In genomic region chr2:74725287-74725686, GRCh38 we compare ENCODE assay signal across 27 cellular contexts.
"Had no signal": no experiment of that assay in that cellular context is flagged by ENCODE, and none has a peak within 500 bp of the region (broad histone marks: within the 10 kb centered on the region; RNA-seq: fewer than 3 reads in every experiment).

No MANE protein-coding gene starts in this region.

- H3K27me3 ChIP-seq: right atrium auricular region, testis, tibial artery had no signal

- H3K4me3 ChIP-seq: coronary artery, lung, mucosa of descending colon, prostate gland, right atrium auricular region, sigmoid colon, testis, tibial artery had no signal

- FAIRE-seq: frontal cortex, keratinocyte had no signal

- H3K4me1 Mint-ChIP-seq: immature natural killer cell; mesothelial cell of epicardium; naive B cell; neural crest cell; stimulated activated effector memory CD8-positive, alpha-beta T cell treated with anti-CD3 and anti-CD28 coated beads, Interleukin-12 subunit alpha, Interleukin-12 subunit beta, amount 100 ng/mL, for 72 hours had no signal

- DNase-seq: dermis blood vessel endothelial cell; effector memory CD4-positive, alpha-beta T cell; erythroblast; hypothalamus; immature natural killer cell; mesenchymal stem cell; mucosa of descending colon; naive B cell; sigmoid colon; stimulated activated CD4-positive, alpha-beta T cell treated with anti-CD3 and anti-CD28 coated beads, Interleukin-2, amount 100 ng/mL, for 24 hours; stimulated activated CD4-positive, alpha-beta T cell treated with anti-CD3 and anti-CD28 coated beads, Interleukin-4, amount 100 ng/mL, for 24 hours; stimulated activated naive CD8-positive, alpha-beta T cell treated with anti-CD3 and anti-CD28 coated beads, Interleukin-15, Interleukin-2, amounts not matched to agents 100 U/mL and 50 U/mL, for 24 hours; substantia nigra; testis; tibial artery had no signal

- H3K36me3 Mint-ChIP-seq: immature natural killer cell; mesothelial cell of epicardium; naive B cell; natural killer cell treated with Interleukin-12 subunit alpha and Interleukin-12 subunit beta and Interleukin-15 and Interleukin-18, amount 100 ng/mL, for 72 hours; stimulated activated effector memory CD8-positive, alpha-beta T cell treated with anti-CD3 and anti-CD28 coated beads, Interleukin-12 subunit alpha, Interleukin-12 subunit beta, amount 100 ng/mL, for 72 hours; type B pancreatic cell had no signal

- H3K4me1 ChIP-seq: prostate gland, right atrium auricular region, sigmoid colon, testis, tibial artery had no signal

- H3K36me3 ChIP-seq: neutrophil, prostate gland, right atrium auricular region, sigmoid colon, tibial artery had no signal

- H3K27ac Mint-ChIP-seq: immature natural killer cell; mesothelial cell of epicardium; naive B cell; natural killer cell treated with Interleukin-12 subunit alpha and Interleukin-12 subunit beta and Interleukin-15 and Interleukin-18, amount 100 ng/mL, for 72 hours; stimulated activated effector memory CD8-positive, alpha-beta T cell treated with anti-CD3 and anti-CD28 coated beads, Interleukin-12 subunit alpha, Interleukin-12 subunit beta, amount 100 ng/mL, for 72 hours; type B pancreatic cell had no signal

- H3K27ac ChIP-seq: coronary artery, neutrophil, prostate gland, right atrium auricular region, sigmoid colon, testis, tibial artery had no signal

- H3K9me3 ChIP-seq: mucosa of descending colon, neutrophil, prostate gland, sigmoid colon, testis had no signal

- ATAC-seq: mucosa of descending colon; natural killer cell treated with Interleukin-12 subunit alpha and Interleukin-12 subunit beta and Interleukin-15 and Interleukin-18, amount 100 ng/mL, for 72 hours; stimulated activated effector memory CD8-positive, alpha-beta T cell treated with anti-CD3 and anti-CD28 coated beads, Interleukin-12 subunit alpha, Interleukin-12 subunit beta, amount 100 ng/mL, for 72 hours; stimulated activated naive CD8-positive, alpha-beta T cell treated with anti-CD3 and anti-CD28 coated beads, Interleukin-15, Interleukin-2, amounts not matched to agents 100 U/mL and 50 U/mL, for 24 hours had no signal

- H3K9me3 Mint-ChIP-seq: immature natural killer cell; natural killer cell treated with Interleukin-12 subunit alpha and Interleukin-12 subunit beta and Interleukin-15 and Interleukin-18, amount 100 ng/mL, for 72 hours; stimulated activated effector memory CD8-positive, alpha-beta T cell treated with anti-CD3 and anti-CD28 coated beads, Interleukin-12 subunit alpha, Interleukin-12 subunit beta, amount 100 ng/mL, for 72 hours had no signal

- H3K4me3 Mint-ChIP-seq: immature natural killer cell; mesothelial cell of epicardium; naive B cell; natural killer cell treated with Interleukin-12 subunit alpha and Interleukin-12 subunit beta and Interleukin-15 and Interleukin-18, amount 100 ng/mL, for 72 hours; neural crest cell; stimulated activated effector memory CD8-positive, alpha-beta T cell treated with anti-CD3 and anti-CD28 coated beads, Interleukin-12 subunit alpha, Interleukin-12 subunit beta, amount 100 ng/mL, for 72 hours; type B pancreatic cell had no signal
